In genomic region chr2:112706170-112706664, GRCh38 we compare ENCODE assay signal across 8 cellular contexts. TPM values are rescaled to one million over a fixed set of nuclear protein-coding genes. Genes with fewer than 3 reads are reported as not detected.
DNase-seq lines count a peak whose midpoint lies in the region; ATAC-seq and TF ChIP-seq lines count a peak whose summit lies in the region.

No MANE protein-coding gene starts in this region.

- no peak overlapping the region for H3K4me3 Mint-ChIP-seq in Calu3 (ENCODE audit: low read depth, unreplicated experiment)

- no peak overlapping the region for H3K27ac Mint-ChIP-seq in Calu3 (ENCODE audit: unreplicated experiment)

- no peak overlapping the region for H3K4me3 ChIP-seq in kidney epithelial cell (ENCODE audit: low read depth, low read length)

- no peaks in the 10 kb centered on the region for H3K27me3 ChIP-seq in kidney epithelial cell (ENCODE audit: control insufficient read depth, insufficient read depth, low read length)

- no peaks in the 10 kb centered on the region for H3K36me3 ChIP-seq in kidney epithelial cell (ENCODE audit: control insufficient read depth, insufficient read depth, low read length)

- H3K9me3 Mint-ChIP-seq in Calu3 (ENCODE audit: low read depth, unreplicated experiment) = no peaks in the 10 kb centered on the region

- ATAC-seq in HG02870 (IDR thresholded peaks at IDR 0.05; ENCODE audit: unreplicated experiment) = peak; percentile 53
- no peak for ATAC-seq in HG02642 (IDR thresholded peaks at IDR 0.05; ENCODE audit: poor library complexity, unreplicated experiment)

- DNase-seq in Daoy (ENCODE audit: low read depth) = peak; percentile 89
- DNase-seq in UCSD-AML1 (lab: John Stamatoyannopoulos, UW; ENCODE audit: unreplicated experiment) = peak; percentile 76
- DNase-seq in kidney epithelial cell (ENCODE audit: low read depth) = peak; percentile 53
- no peak for DNase-seq in Calu3
- no peak for DNase-seq in NCI-H2107 treated with DMSO at 0.1 percent for 48 hours (lab: John Stamatoyannopoulos, UW; ENCODE audit: unreplicated experiment)
- no peak for DNase-seq in NCI-H1417 (lab: John Stamatoyannopoulos, UW)

- peaks cover 24% of the 10 kb centered on the region for H3K4me1 Mint-ChIP-seq in Calu3 (ENCODE audit: low read depth, unreplicated experiment)

- H3K36me3 Mint-ChIP-seq in Calu3 (ENCODE audit: insufficient read depth, unreplicated experiment) = no peaks in the 10 kb centered on the region

- CTCF ChIA-PET in Calu3 (lab: Charles Lee) = interaction anchor here (1.4 kb wide), 1 partner anchor 19 kb away, joined by 3 read pairs; no protein-coding TSS in a partner anchor

- intact Hi-C loops in Calu3 (cut with micrococcal nuclease; ENCODE audit: unreplicated experiment) = no loop called here

- TF ChIP-seq CTCF in kidney epithelial cell (IDR thresholded peaks at IDR 0.05; ENCODE audit: insufficient read depth, low read length, poor library complexity, severe bottlenecking) = no peak
- TF ChIP-seq CTCF in Calu3 (IDR thresholded peaks at IDR 0.05; ENCODE audit: unreplicated experiment) = no peak

- BruUV-seq in Calu3 (replicated peaks; lab: Mats Ljungman, UMichigan) = no TSS peak

- no peaks in the 10 kb centered on the region for H3K27me3 Mint-ChIP-seq in Calu3 (ENCODE audit: unreplicated experiment)

RNA-seq across cellular contexts. Expression of gene NT5DC4, which starts 14.6 kb away (rescaled TPM):
- not detected in 2 replicates for total RNA-seq in Daoy (2014; rRNA removed; shearing (Covaris generic))
- total RNA-seq in kidney epithelial cell (0.14 TPM in 1 of 2 replicates, not detected in the other), Calu3 (2022) (10.1 and 13.6 TPM in 2 replicates)

RNA-seq across cellular contexts. Expression of gene CKAP2L, which starts 58.2 kb away (rescaled TPM):
- 25.5 and 31.7 TPM in 2 replicates for total RNA-seq in Daoy (2014; rRNA removed; shearing (Covaris generic))
- total RNA-seq in kidney epithelial cell (2.5 and 5.6 TPM in 2 replicates), Calu3 (2022) (27.4 and 42.5 TPM in 2 replicates)

Comparison
In these comparisons a context has a peak if more than half of its experiments do, and no peak if none do; other contexts are left out.
1. DNase-seq: peak in Daoy (single experiment), UCSD-AML1 (single experiment) and kidney epithelial cell (single experiment); none in Calu3 (single experiment), NCI-H2107 treated with DMSO at 0.1 percent for 48 hours (single experiment) and NCI-H1417 (0 of 3).